Comparison of ENCODE assay signal across 8 cellular contexts in genomic region chr17:3683054-3683511, GRCh38. TPM values are rescaled to one million over a fixed set of nuclear protein-coding genes. Genes with fewer than 3 reads are reported as not detected.
DNase-seq lines count a peak whose midpoint lies in the region; ATAC-seq, FAIRE-seq and TF ChIP-seq lines count a peak whose summit lies in the region.

No MANE protein-coding gene starts in this region.

- H3K9me2 ChIP-seq in DOHH2 (replicated peaks; ENCODE audit: control insufficient read depth, low read length), result no peaks in the 10 kb centered on the region

- H4K20me1 ChIP-seq in DOHH2 (ENCODE audit: control insufficient read depth, insufficient read depth, low read depth, low read length) (no peaks in the 10 kb centered on the region; the same call in 1 of the 2 replicates), keratinocyte (ENCODE audit: control insufficient read depth, extremely low read depth, insufficient read depth, low read length) (no peaks in the 10 kb centered on the region)

- peaks cover 53% of the 10 kb centered on the region for H3K36me3 ChIP-seq in DOHH2 (ENCODE audit: control insufficient read depth, low read length)
- H3K36me3 ChIP-seq in ascending aorta, result no peaks in the 10 kb centered on the region
- H3K36me3 ChIP-seq in keratinocyte (ENCODE audit: control insufficient read depth in 2 of 2, extremely low read depth in 1 of 2, insufficient read depth in 2 of 2, low read length in 2 of 2), result no peaks in the 10 kb centered on the region
- H3K36me3 ChIP-seq in MG63, result no peaks in the 10 kb centered on the region

- H2AFZ ChIP-seq in keratinocyte (ENCODE audit: control insufficient read depth, low read length), result no peak overlapping the region

- no peak overlapping the region for H3K4me3 ChIP-seq in DOHH2 (ENCODE audit: low read length)
- no peak overlapping the region for H3K4me3 ChIP-seq in ascending aorta
- H3K4me3 ChIP-seq in keratinocyte (ENCODE audit: control insufficient read depth in 2 of 3, extremely low read depth in 1 of 3, insufficient read depth in 2 of 3, low read depth in 1 of 3, low read length in 3 of 3), result no peak overlapping the region
- no peak overlapping the region for H3K4me3 ChIP-seq in MG63

- 0 out of 2 replicates have a peak overlapping the region, but pooled peaks have one; percentile 79 for H3K27ac ChIP-seq in DOHH2 (ENCODE audit: low read depth, low read length)
- H3K27ac ChIP-seq in ascending aorta, result no peak overlapping the region
- H3K27ac ChIP-seq in keratinocyte (ENCODE audit: control insufficient read depth, insufficient read depth, low read length), result no peak overlapping the region

- H3K79me2 ChIP-seq in DOHH2 (ENCODE audit: control insufficient read depth, low read length) (peaks cover 7% of the 10 kb centered on the region), keratinocyte (ENCODE audit: control insufficient read depth, insufficient read depth, low read length) (no peaks in the 10 kb centered on the region)

- DNase-seq in T-helper 1 cell, result peak in 4 of 5 donors; percentile 33 to 61 (median 44)
- DNase-seq in ascending aorta (ENCODE audit: low spot score in 2 of 2), result no peak
- no peak for DNase-seq in keratinocyte (ENCODE audit: low read depth, low spot score)
- DNase-seq in stimulated activated CD8-positive, alpha-beta memory T cell treated with anti-CD3 and anti-CD28 coated beads, Interleukin-15, amount 100 ng/mL, for 48 hours (ENCODE audit: low read depth in 2 of 2), result peak; percentile 23 to 35
- DNase-seq in SKM-1 treated with dmso at 0.1 percent for 144 hours (lab: John Stamatoyannopoulos, UW; ENCODE audit: unreplicated experiment), result no peak
- no peak for DNase-seq in MG63

- H3K9ac ChIP-seq in keratinocyte (ENCODE audit: control insufficient read depth, extremely low read depth, insufficient read depth, low read length), result no peak overlapping the region

- FAIRE-seq in keratinocyte (lab: Jason Lieb, UNC), result peak; percentile 71

- intact Hi-C loops in ascending aorta (cut with DNase I), result no loop called here

- peaks cover 17% of the 10 kb centered on the region for H3F3A ChIP-seq in DOHH2 (ENCODE audit: control insufficient read depth, insufficient read depth)

- dilution Hi-C loops in keratinocyte (cut with MboI; ENCODE audit: extremely low pct_ligation_motif_present, low sequenced_read_pairs), result no loop called here

- H3K27me3 ChIP-seq in DOHH2 (ENCODE audit: control insufficient read depth, low read length) (no peaks in the 10 kb centered on the region), ascending aorta (no peaks in the 10 kb centered on the region), keratinocyte (ENCODE audit: control insufficient read depth, extremely low read depth, insufficient read depth, low read length) (peaks cover 15% of the 10 kb centered on the region), MG63 (no peaks in the 10 kb centered on the region)

- H3K9me1 ChIP-seq in keratinocyte (ENCODE audit: control insufficient read depth, extremely low read depth, insufficient read depth, low read length), result no peaks in the 10 kb centered on the region

- TF ChIP-seq CTCF in DOHH2 (IDR thresholded peaks at IDR 0.05; ENCODE audit: low read depth, low read length, poor library complexity, severe bottlenecking) (peak; percentile 99), ascending aorta (IDR thresholded peaks at IDR 0.05) (peak; percentile 52 to 74 (median 65)), keratinocyte (optimal IDR thresholded peaks at IDR 0.05 in 1 of 3, IDR thresholded peaks at IDR 0.05 in 1 of 3, conservative IDR thresholded peaks at IDR 0.05 in 1 of 3; ENCODE audit: extremely low read depth in 1 of 3, insufficient read depth in 2 of 3, low read length in 3 of 3) (peak; percentile 95 to 98 (median 96))

- H3K4me2 ChIP-seq in DOHH2 (ENCODE audit: low read length) (no peak overlapping the region), keratinocyte (ENCODE audit: control insufficient read depth, extremely low read depth, insufficient read depth, low read depth, low read length) (no peak overlapping the region)

- H3K4me1 ChIP-seq in DOHH2 (ENCODE audit: control insufficient read depth, low read length) (peaks cover 31% of the 10 kb centered on the region), ascending aorta (no peaks in the 10 kb centered on the region), keratinocyte (ENCODE audit: control insufficient read depth, extremely low read depth, insufficient read depth, low read length) (no peaks in the 10 kb centered on the region)

- ATAC-seq in HG02678 (IDR thresholded peaks at IDR 0.05; ENCODE audit: unreplicated experiment), result peak; percentile 71

- H3K9me3 ChIP-seq in DOHH2 (ENCODE audit: control insufficient read depth, insufficient read depth, low read length), result no peaks in the 10 kb centered on the region
- no peaks in the 10 kb centered on the region for H3K9me3 ChIP-seq in ascending aorta
- H3K9me3 ChIP-seq in keratinocyte (ENCODE audit: control insufficient read depth, low read depth, low read length), result no peaks in the 10 kb centered on the region
- no peaks in the 10 kb centered on the region for H3K9me3 ChIP-seq in MG63

RNA-seq across cellular contexts. Expression of gene P2RX5, which starts 12.9 kb away (rescaled TPM):
- not detected for total RNA-seq in ascending aorta
- polyA plus RNA-seq in keratinocyte, result 0.43 to 0.97 TPM (median 0.63 TPM) in 3 replicates
- 0.26 TPM for polyA plus RNA-seq in keratinocyte (2011; ENCODE audit: low read depth)
- 0.98 and 1.2 TPM in 2 replicates for polyA plus RNA-seq in keratinocyte (2011; cell fraction: cytosol; rRNA removed)
- 3.8 and 5.4 TPM in 2 replicates for polyA plus RNA-seq in keratinocyte (2011; cell fraction: nucleus; rRNA removed)
- polyA plus RNA-seq in keratinocyte (2012; ENCODE audit: low replicate concordance), result 1.0 and 1.3 TPM in 2 replicates
- 1.1 to 3.4 TPM (median 1.3 TPM) in 3 replicates for polyA minus RNA-seq in keratinocyte
- polyA minus RNA-seq in keratinocyte (2011; cell fraction: cytosol; rRNA and poly(A)+ RNA removed), result 4.4 TPM
- polyA minus RNA-seq in keratinocyte (2011; cell fraction: nucleus; rRNA and poly(A)+ RNA removed), result 1.5 and 3.3 TPM in 2 replicates
- total RNA-seq in MG63 (2014; rRNA removed; shearing (Covaris generic); ENCODE audit: low replicate concordance), result 12.0 and 12.3 TPM in 2 replicates

RNA-seq across cellular contexts. Expression of gene EMC6, which starts 14.5 kb away (rescaled TPM):
- total RNA-seq in ascending aorta, result 75.0 TPM
- polyA plus RNA-seq in keratinocyte, result 35.4 to 47.4 TPM (median 36.6 TPM) in 3 replicates
- 41.4 TPM for polyA plus RNA-seq in keratinocyte (2011; ENCODE audit: low read depth)
- 26.5 and 57.1 TPM in 2 replicates for polyA plus RNA-seq in keratinocyte (2011; cell fraction: cytosol; rRNA removed)
- 15.5 and 22.9 TPM in 2 replicates for polyA plus RNA-seq in keratinocyte (2011; cell fraction: nucleus; rRNA removed)
- polyA plus RNA-seq in keratinocyte (2012; ENCODE audit: low replicate concordance), result 45.2 and 58.0 TPM in 2 replicates
- 5.1 to 9.4 TPM (median 5.2 TPM) in 3 replicates for polyA minus RNA-seq in keratinocyte
- 42.4 TPM for polyA minus RNA-seq in keratinocyte (2011; cell fraction: cytosol; rRNA and poly(A)+ RNA removed)
- polyA minus RNA-seq in keratinocyte (2011; cell fraction: nucleus; rRNA and poly(A)+ RNA removed), result 6.1 and 10.6 TPM in 2 replicates
- 2.4 and 23.4 TPM in 2 replicates for total RNA-seq in MG63 (2014; rRNA removed; shearing (Covaris generic); ENCODE audit: low replicate concordance)

RNA-seq across cellular contexts. Expression of gene TAX1BP3, which starts 14.7 kb away (rescaled TPM):
- total RNA-seq in ascending aorta, result 165 TPM
- polyA plus RNA-seq in keratinocyte, result 105 to 197 TPM (median 126 TPM) in 3 replicates
- 61.1 TPM for polyA plus RNA-seq in keratinocyte (2011; ENCODE audit: low read depth)
- 211 and 254 TPM in 2 replicates for polyA plus RNA-seq in keratinocyte (2011; cell fraction: cytosol; rRNA removed)
- 86.6 and 95.3 TPM in 2 replicates for polyA plus RNA-seq in keratinocyte (2011; cell fraction: nucleus; rRNA removed)
- polyA plus RNA-seq in keratinocyte (2012; ENCODE audit: low replicate concordance), result 148 and 244 TPM in 2 replicates
- 105 to 182 TPM (median 114 TPM) in 3 replicates for polyA minus RNA-seq in keratinocyte
- 407 TPM for polyA minus RNA-seq in keratinocyte (2011; cell fraction: cytosol; rRNA and poly(A)+ RNA removed)
- polyA minus RNA-seq in keratinocyte (2011; cell fraction: nucleus; rRNA and poly(A)+ RNA removed), result 50.0 and 54.6 TPM in 2 replicates
- total RNA-seq in MG63 (2014; rRNA removed; shearing (Covaris generic); ENCODE audit: low replicate concordance), result 63.4 and 127 TPM in 2 replicates

RNA-seq across cellular contexts. Expression of gene HASPIN, which starts 40.6 kb away (rescaled TPM):
- 2.7 TPM for total RNA-seq in ascending aorta
- polyA plus RNA-seq in keratinocyte, result 0.90 to 4.7 TPM (median 3.5 TPM) in 3 replicates
- polyA plus RNA-seq in keratinocyte (2011; ENCODE audit: low read depth), result not detected
- 1.4 and 2.0 TPM in 2 replicates for polyA plus RNA-seq in keratinocyte (2011; cell fraction: cytosol; rRNA removed)
- 1.4 and 1.7 TPM in 2 replicates for polyA plus RNA-seq in keratinocyte (2011; cell fraction: nucleus; rRNA removed)
- polyA plus RNA-seq in keratinocyte (2012; ENCODE audit: low replicate concordance), result 0.10 and 3.4 TPM in 2 replicates
- 1.6 to 4.1 TPM (median 3.6 TPM) in 3 replicates for polyA minus RNA-seq in keratinocyte
- 2.9 TPM for polyA minus RNA-seq in keratinocyte (2011; cell fraction: cytosol; rRNA and poly(A)+ RNA removed)
- polyA minus RNA-seq in keratinocyte (2011; cell fraction: nucleus; rRNA and poly(A)+ RNA removed), result 1.7 and 2.0 TPM in 2 replicates
- total RNA-seq in MG63 (2014; rRNA removed; shearing (Covaris generic); ENCODE audit: low replicate concordance), result 6.9 and 13.0 TPM in 2 replicates

RNA-seq across cellular contexts. Expression of gene CTNS, which starts 46.5 kb away (rescaled TPM):
- 16.7 TPM for total RNA-seq in ascending aorta
- 7.4 to 10.3 TPM (median 10.2 TPM) in 3 replicates for polyA plus RNA-seq in keratinocyte
- polyA plus RNA-seq in keratinocyte (2011; ENCODE audit: low read depth), result 4.1 TPM
- 5.6 and 6.5 TPM in 2 replicates for polyA plus RNA-seq in keratinocyte (2011; cell fraction: cytosol; rRNA removed)
- 16.0 and 21.7 TPM in 2 replicates for polyA plus RNA-seq in keratinocyte (2011; cell fraction: nucleus; rRNA removed)
- 10.6 and 12.6 TPM in 2 replicates for polyA plus RNA-seq in keratinocyte (2012; ENCODE audit: low replicate concordance)
- polyA minus RNA-seq in keratinocyte, result 7.1 to 9.1 TPM (median 8.1 TPM) in 3 replicates
- polyA minus RNA-seq in keratinocyte (2011; cell fraction: cytosol; rRNA and poly(A)+ RNA removed), result 13.0 TPM
- 11.8 and 13.7 TPM in 2 replicates for polyA minus RNA-seq in keratinocyte (2011; cell fraction: nucleus; rRNA and poly(A)+ RNA removed)
- 1.1 and 2.2 TPM in 2 replicates for total RNA-seq in MG63 (2014; rRNA removed; shearing (Covaris generic); ENCODE audit: low replicate concordance)

Comparison
In these comparisons a context has a peak if more than half of its experiments do, and no peak if none do; other contexts are left out.
1. DNase-seq: peak in T-helper 1 cell (4 of 5) and stimulated activated CD8-positive, alpha-beta memory T cell treated with anti-CD3 and anti-CD28 coated beads, Interleukin-15, amount 100 ng/mL, for 48 hours (2 of 2); none in ascending aorta (0 of 2), keratinocyte (single experiment), SKM-1 treated with dmso at 0.1 percent for 144 hours (single experiment) and MG63 (single experiment).
2. RNA of gene P2RX5, which starts 12.9 kb away (total RNA-seq): 12.0 to 12.3 TPM in MG63; not detected in ascending aorta (single experiment); every median in the first group is over 10 times any median in the second.
3. Peak in every context shown above with its lines, with median percentiles within 50 percentile points of each other: CTCF ChIP-seq.